22 cellular contexts compared by ENCODE assay signal in genomic region chr1:235631816-235632215, GRCh38. TPM values are rescaled to one million over a fixed set of nuclear protein-coding genes. Genes with fewer than 3 reads are reported as not detected.
DNase-seq lines count a peak whose midpoint lies in the region; ATAC-seq and TF ChIP-seq lines count a peak whose summit lies in the region.
"Had no signal": no experiment of that assay in that cellular context is flagged by ENCODE, and none has a peak within 500 bp of the region (broad histone marks: within the 10 kb centered on the region; RNA-seq: fewer than 3 reads in every experiment).

No MANE protein-coding gene starts in this region.

- ATAC-seq in GM23338 (peak; percentile 54), HG02852 (IDR thresholded peaks at IDR 0.05; ENCODE audit: unreplicated experiment) (no peak)
- ATAC-seq: psoas muscle had no signal

- H3K27me3 ChIP-seq in GM23338 (ENCODE audit: insufficient read depth), result no peaks in the 10 kb centered on the region
- peaks cover 57% of the 10 kb centered on the region for H3K27me3 ChIP-seq in OCI-LY3 (ENCODE audit: low read depth, low read length)
- H3K27me3 ChIP-seq in MG63, result no peaks in the 10 kb centered on the region
- H3K27me3 ChIP-seq: colonic mucosa, hepatocyte, suprapubic skin had no signal

- peaks cover 64% of the 10 kb centered on the region for H3K79me2 ChIP-seq in GM23338 (replicated peaks; ENCODE audit: insufficient read depth)
- H3K79me2 ChIP-seq in OCI-LY3 (ENCODE audit: low read length), result no peaks in the 10 kb centered on the region
- H3K79me2 ChIP-seq: hepatocyte had no signal

- H3K9me3 Mint-ChIP-seq in GM23338 (no peaks in the 10 kb centered on the region), brain (peaks cover 0 to 3% (median 0%) of the 10 kb centered on the region in 5 experiments), osteocyte (ENCODE audit: unreplicated experiment) (no peaks in the 10 kb centered on the region)
- no peaks in the 10 kb centered on the region for H3K9me3 Mint-ChIP-seq in activated naive CD4-positive, alpha-beta T cell treated with anti-CD3 and anti-CD28 coated beads, Interleukin-2, amount 10 ng/mL, durations not matched to agents 7 days and 5 days
- H3K9me3 Mint-ChIP-seq: activated CD4-positive, alpha-beta memory T cell treated with anti-CD3 and anti-CD28 coated beads for 36 hours; naive B cell had no signal

- no peak overlapping the region for H3K9ac ChIP-seq in OCI-LY3 (ENCODE audit: low read length)

- H3K4me1 ChIP-seq in GM23338 (ENCODE audit: insufficient read depth) (peaks cover 28% of the 10 kb centered on the region), OCI-LY3 (ENCODE audit: low read length) (peaks cover 12% of the 10 kb centered on the region)
- H3K4me1 ChIP-seq: colonic mucosa, psoas muscle had no signal

- H3K4me3 ChIP-seq in GM23338, result no peak overlapping the region
- H3K4me3 ChIP-seq in OCI-LY3 (ENCODE audit: low read length), result no peak overlapping the region
- no peak overlapping the region for H3K4me3 ChIP-seq in MG63
- H3K4me3 ChIP-seq: colonic mucosa, hepatocyte, lung had no signal

- H3F3A ChIP-seq in GM23338 (replicated peaks; ENCODE audit: low read depth), result peaks cover 8% of the 10 kb centered on the region

- H3K27ac Mint-ChIP-seq in GM23338 (peak overlapping the region; percentile 57; the same call in 1 of the 2 replicates), brain (peak overlapping the region in 3 of 5 experiments; percentile 28 to 93 (median 88)), osteocyte (ENCODE audit: unreplicated experiment) (no peak overlapping the region)
- H3K27ac Mint-ChIP-seq in activated naive CD4-positive, alpha-beta T cell treated with anti-CD3 and anti-CD28 coated beads, Interleukin-2, amount 10 ng/mL, durations not matched to agents 7 days and 5 days, result no peak overlapping the region
- H3K27ac Mint-ChIP-seq: activated CD4-positive, alpha-beta memory T cell treated with anti-CD3 and anti-CD28 coated beads for 36 hours; CD4-positive, CD25-positive, alpha-beta regulatory T cell had no signal

- no peaks in the 10 kb centered on the region for H3K36me3 ChIP-seq in GM23338 (ENCODE audit: insufficient read depth)
- H3K36me3 ChIP-seq in OCI-LY3 (replicated peaks; ENCODE audit: low read depth, low read length), result no peaks in the 10 kb centered on the region
- H3K36me3 ChIP-seq in MG63, result no peaks in the 10 kb centered on the region
- H3K36me3 ChIP-seq: colonic mucosa, suprapubic skin had no signal

- H2AFZ ChIP-seq in GM23338 (no peak overlapping the region), OCI-LY3 (ENCODE audit: low read depth, low read length) (no peak overlapping the region)
- H2AFZ ChIP-seq: hepatocyte had no signal

- CTCF ChIA-PET in activated naive CD4-positive, alpha-beta T cell treated with anti-CD3 and anti-CD28 coated beads, Interleukin-2, amount 10 ng/mL, durations not matched to agents 7 days and 5 days (lab: Charles Lee), result no interaction called here

- H3K27me3 Mint-ChIP-seq in GM23338 (ENCODE audit: insufficient read depth, low read depth, poor library complexity) (peaks cover 2% of the 10 kb centered on the region), brain (no peaks in the 10 kb centered on the region), osteocyte (ENCODE audit: unreplicated experiment) (no peaks in the 10 kb centered on the region)
- peaks cover 59% of the 10 kb centered on the region for H3K27me3 Mint-ChIP-seq in activated naive CD4-positive, alpha-beta T cell treated with anti-CD3 and anti-CD28 coated beads, Interleukin-2, amount 10 ng/mL, durations not matched to agents 7 days and 5 days

- H3K4me3 Mint-ChIP-seq in GM23338 (no peak overlapping the region), brain (no peak overlapping the region), osteocyte (ENCODE audit: unreplicated experiment) (peak overlapping the region; percentile 69)
- no peak overlapping the region for H3K4me3 Mint-ChIP-seq in activated naive CD4-positive, alpha-beta T cell treated with anti-CD3 and anti-CD28 coated beads, Interleukin-2, amount 10 ng/mL, durations not matched to agents 7 days and 5 days
- H3K4me3 Mint-ChIP-seq: CD4-positive, CD25-positive, alpha-beta regulatory T cell had no signal

- peak overlapping the region; percentile 62; the same call in 1 of the 2 replicates for H3K27ac ChIP-seq in GM23338 (ENCODE audit: low read depth)
- H3K27ac ChIP-seq in OCI-LY3 (ENCODE audit: low read length), result no peak overlapping the region
- H3K27ac ChIP-seq: colonic mucosa, hepatocyte, psoas muscle, suprapubic skin had no signal

- no peak for DNase-seq in GM23338 (ENCODE audit: low spot score)
- no peak for DNase-seq in osteocyte (ENCODE audit: extremely low spot score, unreplicated experiment)
- no peak for DNase-seq in MG63
- DNase-seq in nucleus accumbens (lab: John Stamatoyannopoulos, UW), result no peak
- DNase-seq in activated naive CD4-positive, alpha-beta T cell treated with anti-CD3 and anti-CD28 coated beads, Interleukin-2, amount 10 ng/mL, durations not matched to agents 7 days and 5 days, result no peak
- DNase-seq: activated CD4-positive, alpha-beta memory T cell treated with anti-CD3 and anti-CD28 coated beads for 36 hours; activated naive CD4-positive, alpha-beta T cell; CD4-positive, CD25-positive, alpha-beta regulatory T cell; colonic mucosa; naive B cell; NCI-H1417; NCI-H2107; NCI-H524; psoas muscle; stimulated activated CD4-positive, alpha-beta T cell treated with anti-CD3 and anti-CD28 coated beads, Interleukin-12 subunit alpha, Interleukin-12 subunit beta, amount 100 ng/mL, for 4 hours; T-helper 1 cell had no signal

- peaks cover 6% of the 10 kb centered on the region; the same call in 1 of the 2 replicates for H3K9me2 ChIP-seq in GM23338 (ENCODE audit: insufficient read depth)

- no peaks in the 10 kb centered on the region for H3K9me3 ChIP-seq in OCI-LY3 (ENCODE audit: insufficient read depth, low read length)
- no peaks in the 10 kb centered on the region for H3K9me3 ChIP-seq in MG63
- H3K9me3 ChIP-seq: colonic mucosa, psoas muscle, suprapubic skin had no signal

- H3K4me2 ChIP-seq in GM23338 (no peak overlapping the region), OCI-LY3 (ENCODE audit: low read length) (no peak overlapping the region)
- H3K4me2 ChIP-seq: hepatocyte had no signal

- H3K36me3 Mint-ChIP-seq in GM23338 (ENCODE audit: low read depth) (peaks cover 5% of the 10 kb centered on the region; the same call in 2 of the 3 replicates), brain (peaks cover 15% of the 10 kb centered on the region), osteocyte (ENCODE audit: unreplicated experiment) (no peaks in the 10 kb centered on the region)
- no peaks in the 10 kb centered on the region for H3K36me3 Mint-ChIP-seq in activated naive CD4-positive, alpha-beta T cell treated with anti-CD3 and anti-CD28 coated beads, Interleukin-2, amount 10 ng/mL, durations not matched to agents 7 days and 5 days
- H3K36me3 Mint-ChIP-seq: activated CD4-positive, alpha-beta memory T cell treated with anti-CD3 and anti-CD28 coated beads for 36 hours; CD4-positive, CD25-positive, alpha-beta regulatory T cell; naive B cell had no signal

- peaks cover 46% of the 10 kb centered on the region for H3K4me1 Mint-ChIP-seq in GM23338
- peaks cover 21% of the 10 kb centered on the region for H3K4me1 Mint-ChIP-seq in brain
- H3K4me1 Mint-ChIP-seq in osteocyte (ENCODE audit: unreplicated experiment), result peaks cover 16% of the 10 kb centered on the region
- H3K4me1 Mint-ChIP-seq in activated naive CD4-positive, alpha-beta T cell treated with anti-CD3 and anti-CD28 coated beads, Interleukin-2, amount 10 ng/mL, durations not matched to agents 7 days and 5 days, result peaks cover 12% of the 10 kb centered on the region

- H4K20me1 ChIP-seq in GM23338 (replicated peaks; ENCODE audit: insufficient read depth), result no peaks in the 10 kb centered on the region
- no peaks in the 10 kb centered on the region; the same call in 1 of the 2 replicates for H4K20me1 ChIP-seq in OCI-LY3 (ENCODE audit: insufficient read depth, low read length)

- TF ChIP-seq CTCF in GM23338 (conservative IDR thresholded peaks at IDR 0.05; ENCODE audit: low read depth in 2 of 2) (peak; percentile 33 to 49), OCI-LY3 (IDR thresholded peaks at IDR 0.05; ENCODE audit: low read depth, low read length) (0 out of 2 replicates have a peak, but pooled peaks have one; percentile 12), brain (conservative IDR thresholded peaks at IDR 0.05) (no peak), osteocyte (IDR thresholded peaks at IDR 0.05) (no peak)

TF ChIP-seq in GM23338, 12 proteins besides CTCF, POLR2A, EP300 and RAD21 (continues in another document):
- TF ChIP-seq ZNF114 (CRISPR knock-in tag; IDR thresholded peaks at IDR 0.05) (no peak), POLR2AphosphoS5 (IDR thresholded peaks at IDR 0.05; ENCODE audit: low read depth) (no peak)

RNA-seq across cellular contexts. Expression of gene GNG4, which starts 17.8 kb away (rescaled TPM):
- total RNA-seq in GM23338 (2014; rRNA removed; shearing (Covaris generic)), result 49.2 and 53.5 TPM in 2 replicates
- polyA plus RNA-seq in GM23338 (2016; fragmentation: Nextera tagmentation; extraction: Ambion mirVana) (37.9 and 40.2 TPM in 2 replicates), brain (ENCODE audit: insufficient read depth, low read depth, low replicate concordance) (280 TPM)
- total RNA-seq in osteocyte, result 0.34 and 0.83 TPM in 2 replicates
- total RNA-seq in MG63 (2014; rRNA removed; shearing (Covaris generic); ENCODE audit: low replicate concordance), result 6.1 and 28.7 TPM in 2 replicates
- total RNA-seq: CD4-positive, CD25-positive, alpha-beta regulatory T cell; psoas muscle had no signal
- polyA plus RNA-seq: CD4-positive, CD25-positive, alpha-beta regulatory T cell had no signal

Comparison
In these comparisons a context has a peak if more than half of its experiments do, and no peak if none do; other contexts are left out.
1. H3K27ac Mint-ChIP-seq: peak in GM23338 (single experiment) and brain (3 of 5); none in osteocyte (single experiment) and activated naive CD4-positive, alpha-beta T cell treated with anti-CD3 and anti-CD28 coated beads, Interleukin-2, amount 10 ng/mL, durations not matched to agents 7 days and 5 days (single experiment).
2. CTCF ChIP-seq: peak in GM23338 (2 of 2) and OCI-LY3 (single experiment); none in brain (0 of 2) and osteocyte (single experiment).